In the genomic region with DNA sequence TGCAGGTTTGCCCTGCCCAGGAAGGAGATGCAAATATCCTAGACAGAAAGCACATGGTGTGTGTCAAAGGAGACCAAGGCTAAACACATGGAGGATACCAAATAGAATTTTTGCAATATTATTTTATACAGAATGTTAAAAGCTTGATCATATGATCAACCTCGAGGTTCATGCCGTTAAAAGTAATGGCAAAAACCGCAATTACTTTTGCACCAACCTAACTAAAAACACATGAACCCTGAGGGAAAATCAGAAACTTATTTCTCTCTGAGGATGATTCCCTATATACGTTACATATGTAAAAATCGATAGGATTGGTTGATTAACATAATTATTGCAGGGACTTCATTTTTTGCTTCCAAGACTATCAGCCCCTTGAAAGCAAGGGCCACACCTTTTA, we compare ENCODE assay signal across 26 cellular contexts.
DNase-seq lines count a peak whose midpoint lies in the region; ATAC-seq, FAIRE-seq and TF ChIP-seq lines count a peak whose summit lies in the region.
"Had no signal": no experiment of that assay in that cellular context is flagged by ENCODE, and none has a peak within 500 bp of the region (broad histone marks: within the 10 kb centered on the region; RNA-seq: fewer than 3 reads in every experiment).

No MANE protein-coding gene starts in this region.

- no peak overlapping the region for H2BK15ac ChIP-seq in H1 (ENCODE audit: low read length)

- H3K79me1 ChIP-seq in H1 (ENCODE audit: low read depth, low read length) = no peaks in the 10 kb centered on the region

- no peak for TF ChIP-seq RAD21 in HepG2 (CRISPR knock-in tag; IDR thresholded peaks at IDR 0.05)
- no peak for TF ChIP-seq RAD21 in H1 (IDR thresholded peaks at IDR 0.05 in 1 of 2, conservative IDR thresholded peaks at IDR 0.05 in 1 of 2; ENCODE audit: low read depth in 2 of 2, low read length in 2 of 2)

- no peaks in the 10 kb centered on the region for H4K20me1 ChIP-seq in HepG2 (ENCODE audit: insufficient read depth, low read length)
- H4K20me1 ChIP-seq in H1 (replicated peaks in 1 of 2; ENCODE audit: control insufficient read depth in 1 of 2, insufficient read depth in 2 of 2, low read length in 2 of 2) = no peaks in the 10 kb centered on the region
- no peaks in the 10 kb centered on the region for H4K20me1 ChIP-seq in keratinocyte (ENCODE audit: control insufficient read depth, extremely low read depth, insufficient read depth, low read length)
- H4K20me1 ChIP-seq: BLaER1 treated with 17β-estradiol and CSF1 and Interleukin-3, amounts not matched to agents 10 nM and 100 nM had no signal

- no peak overlapping the region for H4K8ac ChIP-seq in H1 (ENCODE audit: extremely low read depth, insufficient read depth, low read length)

- peak overlapping the region; percentile 28 for H3K4ac ChIP-seq in H1 (replicated peaks; ENCODE audit: insufficient read length, low read depth, low read length)

- no TSS peak for BruUV-seq in HepG2 (replicated peaks; lab: Mats Ljungman, UMichigan)

- TF ChIP-seq POLR2A in HepG2 (IDR thresholded peaks at IDR 0.05; ENCODE audit: insufficient read depth in 1 of 2, low read depth in 2 of 2, low read length in 2 of 2) = no peak
- TF ChIP-seq POLR2A in right lobe of liver (IDR thresholded peaks at IDR 0.05) = no peak
- no peak for TF ChIP-seq POLR2A in H1 (IDR thresholded peaks at IDR 0.05; ENCODE audit: control extremely low read depth in 1 of 2, low read depth in 2 of 2, low read length in 2 of 2)

- H3K27me3 ChIP-seq in HepG2 (ENCODE audit: control insufficient read depth in 1 of 2, insufficient read depth in 2 of 2, low read length in 2 of 2) (no peaks in the 10 kb centered on the region; a peak in 1 of 5 replicates), right lobe of liver (no peaks in the 10 kb centered on the region), HUES6 (ENCODE audit: control insufficient read depth, insufficient read depth, low read length) (no peaks in the 10 kb centered on the region), H1 (replicated peaks in 1 of 4; ENCODE audit: control insufficient read depth in 3 of 4, extremely low read depth in 1 of 4, insufficient read depth in 3 of 4, low read length in 3 of 4) (no peaks in the 10 kb centered on the region), keratinocyte (ENCODE audit: control insufficient read depth, extremely low read depth, insufficient read depth, low read length) (no peaks in the 10 kb centered on the region)
- H3K27me3 ChIP-seq: BE2C; BLaER1 treated with 17β-estradiol and CSF1 and Interleukin-3, amounts not matched to agents 10 nM and 100 nM had no signal

- intact Hi-C loops in HepG2 (cut with micrococcal nuclease; ENCODE audit: unreplicated experiment) = no loop called here
- intact Hi-C loops in right lobe of liver (cut with DNase I) = no loop called here

- no peak overlapping the region for H2AK5ac ChIP-seq in H1 (ENCODE audit: low read depth, low read length)

- H2AFZ ChIP-seq in HepG2 (ENCODE audit: low read length) (no peak overlapping the region), H1 (ENCODE audit: low read length) (no peak overlapping the region), keratinocyte (ENCODE audit: control insufficient read depth, low read length) (peak overlapping the region; percentile 68)
- H2AFZ ChIP-seq: GM23248 had no signal

- dilution Hi-C loops in keratinocyte (cut with MboI; ENCODE audit: extremely low pct_ligation_motif_present, low sequenced_read_pairs) = no loop called here

- no peak overlapping the region for H2BK20ac ChIP-seq in H1 (ENCODE audit: low read length)

- H3K4me2 ChIP-seq in HepG2 (ENCODE audit: low read depth, low read length) (no peak overlapping the region), H1 (ENCODE audit: insufficient read depth in 1 of 2, low read depth in 2 of 2, low read length in 2 of 2) (no peak overlapping the region), keratinocyte (ENCODE audit: control insufficient read depth, extremely low read depth, insufficient read depth, low read depth, low read length) (no peak overlapping the region)
- H3K4me2 ChIP-seq: A549; BLaER1 treated with 17β-estradiol and CSF1 and Interleukin-3, amounts not matched to agents 10 nM and 100 nM had no signal

- H3K27ac ChIP-seq in HepG2 (ENCODE audit: extremely low read length, insufficient read depth, low read length) = no peak overlapping the region
- no peak overlapping the region for H3K27ac ChIP-seq in right lobe of liver
- peak overlapping the region; percentile 31; the same call in 1 of the 2 replicates for H3K27ac ChIP-seq in HUES6 (ENCODE audit: low read depth, low read length)
- no peak overlapping the region for H3K27ac ChIP-seq in H1 (ENCODE audit: low read depth, low read length)
- peak overlapping the region; percentile 89 for H3K27ac ChIP-seq in keratinocyte (ENCODE audit: control insufficient read depth, insufficient read depth, low read length)
- H3K27ac ChIP-seq: A549; BLaER1 treated with 17β-estradiol and CSF1 and Interleukin-3, amounts not matched to agents 10 nM and 100 nM; GM23248 had no signal

- ATAC-seq in HepG2 (no peak), right lobe of liver (no peak), HG02938 (IDR thresholded peaks at IDR 0.05; ENCODE audit: unreplicated experiment) (no peak), GM19455 (IDR thresholded peaks at IDR 0.05; ENCODE audit: unreplicated experiment) (no peak), GM19328 (IDR thresholded peaks at IDR 0.05; ENCODE audit: unreplicated experiment) (no peak)
- ATAC-seq: A549, GM12878 had no signal

- H3K14ac ChIP-seq in H1 (ENCODE audit: insufficient read length) = no peak overlapping the region

- H3K79me2 ChIP-seq in HepG2 (ENCODE audit: insufficient read depth, low read length) (no peaks in the 10 kb centered on the region), H1 (ENCODE audit: control insufficient read depth in 1 of 2, insufficient read depth in 2 of 2, low read length in 2 of 2) (no peaks in the 10 kb centered on the region), keratinocyte (ENCODE audit: control insufficient read depth, insufficient read depth, low read length) (no peaks in the 10 kb centered on the region)

- H2BK12ac ChIP-seq in H1 (ENCODE audit: low read depth, low read length) = no peak overlapping the region

- H3K36me3 ChIP-seq in HepG2 (replicated peaks in 1 of 2; ENCODE audit: control insufficient read depth in 1 of 2, insufficient read depth in 2 of 2, low read length in 2 of 2) = no peaks in the 10 kb centered on the region
- H3K36me3 ChIP-seq in right lobe of liver = no peaks in the 10 kb centered on the region
- H3K36me3 ChIP-seq in HUES6 (ENCODE audit: control insufficient read depth, insufficient read depth, low read length) = no peaks in the 10 kb centered on the region
- H3K36me3 ChIP-seq in H1 (ENCODE audit: control insufficient read depth in 2 of 4, insufficient read depth in 4 of 4, low read length in 3 of 4) = no peaks in the 10 kb centered on the region
- no peaks in the 10 kb centered on the region for H3K36me3 ChIP-seq in keratinocyte (ENCODE audit: control insufficient read depth in 2 of 2, extremely low read depth in 1 of 2, insufficient read depth in 2 of 2, low read length in 2 of 2)
- H3K36me3 ChIP-seq: BE2C; BLaER1 treated with 17β-estradiol and CSF1 and Interleukin-3, amounts not matched to agents 10 nM and 100 nM; HAP-1 had no signal

- no peak overlapping the region for H4K91ac ChIP-seq in H1 (replicated peaks; ENCODE audit: insufficient read length, low read length)

- no peak for FAIRE-seq in HepG2 (lab: Jason Lieb, UNC)
- no peak for FAIRE-seq in H1 (lab: Jason Lieb, UNC)
- no peak for FAIRE-seq in keratinocyte (lab: Jason Lieb, UNC)
- FAIRE-seq: A549, D721Med, GM12878, GM19239, H54 had no signal

- TF ChIP-seq CTCF in HepG2 (CRISPR knock-in tag; IDR thresholded peaks at IDR 0.05) = no peak
- TF ChIP-seq CTCF in right lobe of liver (IDR thresholded peaks at IDR 0.05) = no peak
- TF ChIP-seq CTCF in H1 (IDR thresholded peaks at IDR 0.05; ENCODE audit: control extremely low read depth in 1 of 3, insufficient read depth in 1 of 3, low read depth in 1 of 3, low read length in 3 of 3) = no peak
- no peak for TF ChIP-seq CTCF in keratinocyte (optimal IDR thresholded peaks at IDR 0.05 in 1 of 3, IDR thresholded peaks at IDR 0.05 in 1 of 3, conservative IDR thresholded peaks at IDR 0.05 in 1 of 3; ENCODE audit: extremely low read depth in 1 of 3, insufficient read depth in 2 of 3, low read length in 3 of 3)

- H3K9me3 ChIP-seq in HepG2 (ENCODE audit: low read length) (no peaks in the 10 kb centered on the region), right lobe of liver (no peaks in the 10 kb centered on the region), HUES6 (ENCODE audit: control insufficient read depth, insufficient read depth, low read depth, low read length) (no peaks in the 10 kb centered on the region), H1 (ENCODE audit: insufficient read depth in 2 of 2, low read depth in 1 of 2, low read length in 1 of 2) (no peaks in the 10 kb centered on the region), keratinocyte (ENCODE audit: control insufficient read depth, low read depth, low read length) (no peaks in the 10 kb centered on the region)
- H3K9me3 ChIP-seq: A549; BE2C; BLaER1 treated with 17β-estradiol and CSF1 and Interleukin-3, amounts not matched to agents 10 nM and 100 nM; HAP-1 had no signal

- H3K23ac ChIP-seq in H1 (ENCODE audit: insufficient read length) = no peak overlapping the region

- in situ Hi-C loops in HepG2 (cut with HindIII; ENCODE audit: extremely low pct_ligation_motif_present, low pct_unique_long_range_greater_than_20kb) = no loop called here

- H3K56ac ChIP-seq in H1 (replicated peaks; ENCODE audit: insufficient read length, low read depth, low read length) = no peak overlapping the region

- H3K23me2 ChIP-seq in H1 (ENCODE audit: low read depth, low read length) = no peaks in the 10 kb centered on the region

- H2BK120ac ChIP-seq in H1 (replicated peaks; ENCODE audit: low read depth, low read length) = no peak overlapping the region

- TF ChIP-seq EP300 in HepG2 (IDR thresholded peaks at IDR 0.05; ENCODE audit: low read depth in 2 of 2, low read length in 2 of 2) (no peak), HepG2 (CRISPR knock-in tag; IDR thresholded peaks at IDR 0.05; ENCODE audit: borderline replicate concordance) (no peak), H1 (IDR thresholded peaks at IDR 0.05; ENCODE audit: borderline replicate concordance in 1 of 2, low read depth in 2 of 2, low read length in 2 of 2) (no peak)

- CTCF ChIA-PET in HepG2 (lab: Yijun Ruan, JAX; ENCODE audit: low intra/inter-chr PET ratio, low total read pairs) (no interaction called here), H1 (lab: Charles Lee; ENCODE audit: partially characterized antibody) (no interaction called here)

- POLR2A ChIA-PET in HepG2 (lab: Yijun Ruan, JAX) = no interaction called here
- POLR2A ChIA-PET in H1 (lab: Charles Lee; ENCODE audit: partially characterized antibody) = no interaction called here

- H3K4me1 ChIP-seq in HepG2 (ENCODE audit: insufficient read depth, low read length) = no peaks in the 10 kb centered on the region
- H3K4me1 ChIP-seq in right lobe of liver = no peaks in the 10 kb centered on the region
- H3K4me1 ChIP-seq in HUES6 (ENCODE audit: control insufficient read depth, insufficient read depth, low read length) = peaks cover 37% of the 10 kb centered on the region
- peaks cover 1 to 10% (median 5%) of the 10 kb centered on the region in 4 experiments; a peak in 4 of 7 replicates for H3K4me1 ChIP-seq in H1 (replicated peaks in 1 of 4; ENCODE audit: control insufficient read depth in 3 of 4, insufficient read depth in 4 of 4, low read length in 3 of 4)
- peaks cover 24% of the 10 kb centered on the region for H3K4me1 ChIP-seq in keratinocyte (ENCODE audit: control insufficient read depth, extremely low read depth, insufficient read depth, low read length)
- H3K4me1 ChIP-seq: A549; BE2C; BLaER1 treated with 17β-estradiol and CSF1 and Interleukin-3, amounts not matched to agents 10 nM and 100 nM; HAP-1 had no signal

- DNase-seq in HepG2 (ENCODE audit: low spot score) = no peak
- DNase-seq in right lobe of liver = no peak
- no peak for DNase-seq in H1 (ENCODE audit: low read depth in 1 of 2, low spot score in 2 of 2)
- DNase-seq in keratinocyte (ENCODE audit: low read depth, low spot score) = no peak
- DNase-seq: 8988T; ACHN; AML-193; BE2C; CD4-positive, alpha-beta T cell; CD8-positive, alpha-beta memory T cell; DMS 273 treated with DMSO at 0.1 percent for 48 hours; DMS79; EL; GDM1; GM23248 had no signal

- H3K18ac ChIP-seq in H1 (ENCODE audit: extremely low read depth, low read length) = no peak overlapping the region

- no peaks in the 10 kb centered on the region for H3K9me1 ChIP-seq in keratinocyte (ENCODE audit: control insufficient read depth, extremely low read depth, insufficient read depth, low read length)

- H4K5ac ChIP-seq in H1 (ENCODE audit: insufficient read length, low read depth, low read length) = peak overlapping the region; percentile 26

- H3K9ac ChIP-seq in HepG2 (ENCODE audit: insufficient read depth, low read depth, low read length) (no peak overlapping the region), HUES6 (ENCODE audit: low read length) (peak overlapping the region; percentile 34), H1 (replicated peaks in 1 of 4; ENCODE audit: extremely low read depth in 1 of 4, low read depth in 3 of 4, low read length in 3 of 4) (no peak overlapping the region), keratinocyte (ENCODE audit: control insufficient read depth, extremely low read depth, insufficient read depth, low read length) (no peak overlapping the region)
- H3K9ac ChIP-seq: BLaER1 treated with 17β-estradiol and CSF1 and Interleukin-3, amounts not matched to agents 10 nM and 100 nM; GM23248 had no signal

- H3K4me3 ChIP-seq in HepG2 (replicated peaks in 1 of 3; ENCODE audit: insufficient read depth in 1 of 3, low read depth in 2 of 3, low read length in 3 of 3) (no peak overlapping the region), right lobe of liver (no peak overlapping the region), HUES6 (ENCODE audit: low read depth, low read length) (no peak overlapping the region), H1 (ENCODE audit: extremely low read depth in 1 of 4, insufficient read depth in 2 of 4, low read depth in 3 of 4, low read length in 4 of 4) (no peak overlapping the region), keratinocyte (ENCODE audit: control insufficient read depth in 2 of 3, extremely low read depth in 1 of 3, insufficient read depth in 2 of 3, low read depth in 1 of 3, low read length in 3 of 3) (no peak overlapping the region)
- H3K4me3 ChIP-seq: A549; BLaER1 treated with 17β-estradiol and CSF1 and Interleukin-3, amounts not matched to agents 10 nM and 100 nM; GM12878; GM23248; HAP-1 had no signal

- no peak overlapping the region for H2BK5ac ChIP-seq in H1 (ENCODE audit: low read depth, low read length)

- 13% methylated on average over 5 of the region's 5 CpGs for WGBS in HepG2 (ENCODE audit: low lambda C conversion rate)
- 66% methylated on average over 5 of the region's 5 CpGs for WGBS in right lobe of liver (ENCODE audit: insufficient coverage, low coverage, low lambda C conversion rate, missing lambda C conversion rate)
- 83% methylated on average over 5 of the region's 5 CpGs; no CpG with 5 or more reads in 1 of the 2 experiments for WGBS in H1 (ENCODE audit: extremely low coverage in 1 of 2, insufficient coverage in 1 of 2, insufficient read length in 1 of 2, insufficient replicate concordance in 2 of 2, low coverage in 1 of 2, low lambda C conversion rate in 2 of 2, missing lambda C conversion rate in 1 of 2), 2 experiments

Comparison
In these comparisons a context has a peak if more than half of its experiments do, and no peak if none do; other contexts are left out.
1. H3K27ac ChIP-seq: peak in HUES6 (single experiment) and keratinocyte (single experiment); none in HepG2 (single experiment), right lobe of liver (0 of 3) and H1 (single experiment).